Comparison of ENCODE assay signal across 8 cellular contexts in the genomic region with DNA sequence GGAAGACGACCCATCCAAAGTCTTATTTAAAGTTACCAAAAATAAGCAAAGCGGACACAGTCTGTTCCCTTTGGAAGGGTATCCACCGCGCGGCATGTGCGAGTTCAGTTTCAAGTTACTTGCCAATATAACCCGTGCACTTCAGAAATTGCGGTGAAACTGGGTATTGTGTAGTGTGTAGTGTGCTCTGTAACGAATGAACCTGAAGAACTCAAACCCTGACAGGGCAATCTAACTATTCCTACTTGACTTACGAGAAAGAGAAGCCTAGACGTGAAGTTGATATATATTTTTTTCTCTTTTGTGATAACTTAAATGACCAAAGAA. TPM values are rescaled to one million over a fixed set of nuclear protein-coding genes. Genes with fewer than 3 reads are reported as not detected.
DNase-seq lines count a peak whose midpoint lies in the region; ATAC-seq and TF ChIP-seq lines count a peak whose summit lies in the region.

No MANE protein-coding gene starts in this region.

- no peaks in the 10 kb centered on the region for H3K9me3 ChIP-seq in CD8-positive, alpha-beta memory T cell (ENCODE audit: low read length)

- peak overlapping the region; percentile 90 for H3K27ac ChIP-seq in CD8-positive, alpha-beta memory T cell (ENCODE audit: low read depth, low read length)
- H3K27ac ChIP-seq in coronary artery = peak overlapping the region; percentile 90 to 97

- TF ChIP-seq CTCF in coronary artery (IDR thresholded peaks at IDR 0.05) = no peak
- no peak for TF ChIP-seq CTCF in nephron progenitor cell (IDR thresholded peaks at IDR 0.05)

- no peak for ATAC-seq in HG03571 (IDR thresholded peaks at IDR 0.05; ENCODE audit: unreplicated experiment)
- no peak for ATAC-seq in HG03439 (IDR thresholded peaks at IDR 0.05; ENCODE audit: unreplicated experiment)
- ATAC-seq in GM21576 (IDR thresholded peaks at IDR 0.05; ENCODE audit: unreplicated experiment) = no peak

- H3K4me3 Mint-ChIP-seq in CD8-positive, alpha-beta memory T cell = peak overlapping the region; percentile 84 to 96 (median 90)
- H3K4me3 Mint-ChIP-seq in nephron progenitor cell = peak overlapping the region; percentile 98

- peaks cover 0 to 9% (median 2%) of the 10 kb centered on the region in 3 donors for H3K36me3 Mint-ChIP-seq in CD8-positive, alpha-beta memory T cell
- peaks cover 18% of the 10 kb centered on the region for H3K36me3 Mint-ChIP-seq in nephron progenitor cell (ENCODE audit: low read depth)

- peak overlapping the region; percentile 56 to 96 (median 88) for H3K27ac Mint-ChIP-seq in CD8-positive, alpha-beta memory T cell
- peak overlapping the region; percentile 80 for H3K27ac Mint-ChIP-seq in nephron progenitor cell

- peak overlapping the region; percentile 79 for H3K4me3 ChIP-seq in CD8-positive, alpha-beta memory T cell (ENCODE audit: low read length)
- H3K4me3 ChIP-seq in coronary artery = peak overlapping the region; percentile 92

- no peaks in the 10 kb centered on the region for H3K27me3 ChIP-seq in CD8-positive, alpha-beta memory T cell (ENCODE audit: insufficient read depth, low read length, poor library complexity, severe bottlenecking)

- POLR2A ChIA-PET in CD8-positive, alpha-beta memory T cell (lab: Charles Lee) = interaction anchor here (0.7 to 3.8 kb wide), 5 partner anchors 84 to 1310 kb away, joined by 3 to 19 read pairs (median 4); a partner anchor contains a TSS

- no peak for DNase-seq in CD8-positive, alpha-beta memory T cell
- DNase-seq in NCI-H524 treated with DMSO at 0.1 percent for 48 hours (lab: John Stamatoyannopoulos, UW) (peak; percentile 55), coronary artery (ENCODE audit: low spot score) (no peak), nephron progenitor cell (no peak), glomerular visceral epithelial cell (ENCODE audit: extremely low spot score) (no peak)

- H3K27me3 Mint-ChIP-seq in CD8-positive, alpha-beta memory T cell = peaks cover 0 to under 1% of the 10 kb centered on the region in 2 donors
- no peaks in the 10 kb centered on the region for H3K27me3 Mint-ChIP-seq in nephron progenitor cell (ENCODE audit: low read depth, poor library complexity)

- peaks cover 42% of the 10 kb centered on the region for H3K4me1 ChIP-seq in CD8-positive, alpha-beta memory T cell (ENCODE audit: insufficient read depth, low read length)

- CTCF ChIA-PET in CD8-positive, alpha-beta memory T cell (lab: Charles Lee) = interaction anchor here (0.9 to 2.4 kb wide), 3 partner anchors 10 to 164 kb away, joined by 3 to 8 read pairs (median 7); no protein-coding TSS in a partner anchor

- H3K4me1 Mint-ChIP-seq in CD8-positive, alpha-beta memory T cell = peaks cover 55 to 61% (median 56%) of the 10 kb centered on the region in 3 donors
- peaks cover 52% of the 10 kb centered on the region for H3K4me1 Mint-ChIP-seq in nephron progenitor cell

- peaks cover 0 to 5% (median 3%) of the 10 kb centered on the region in 5 donors for H3K9me3 Mint-ChIP-seq in CD8-positive, alpha-beta memory T cell
- peaks cover 23% of the 10 kb centered on the region for H3K9me3 Mint-ChIP-seq in nephron progenitor cell

- H3K36me3 ChIP-seq in CD8-positive, alpha-beta memory T cell (ENCODE audit: insufficient read depth, low read length) = no peaks in the 10 kb centered on the region

RNA-seq across cellular contexts. Expression of a gene that starts 1.5 kb away (rescaled TPM):
- total RNA-seq in CD8-positive, alpha-beta memory T cell = 10 to 100 TPM; 28.1 to 30.8 TPM
- polyA plus RNA-seq in CD8-positive, alpha-beta memory T cell = 28.9 TPM
